1 cellular context compared by ENCODE assay signal in genomic region chr15:45167631-45168205, GRCh38.
TF ChIP-seq lines count a peak whose summit lies in the region.

No MANE protein-coding gene starts in this region.

TF ChIP-seq in GM12878, 131 proteins besides CTCF, POLR2A, EP300 and RAD21:
- TF ChIP-seq KDM1A (IDR thresholded peaks at IDR 0.05; ENCODE audit: borderline replicate concordance) = no peak
- TF ChIP-seq MEF2A (IDR thresholded peaks at IDR 0.05; ENCODE audit: insufficient read depth, low read depth, low read length) = no peak
- TF ChIP-seq NFYA (IDR thresholded peaks at IDR 0.05; ENCODE audit: borderline replicate concordance, low read depth, low read length) = no peak
- TF ChIP-seq NR2F1 (conservative IDR thresholded peaks at IDR 0.05) = peak; percentile 97
- no peak for TF ChIP-seq BHLHE40 (IDR thresholded peaks at IDR 0.05; ENCODE audit: borderline replicate concordance in 1 of 2, low read depth in 2 of 2, low read length in 1 of 2)
